Comparison of ENCODE assay signal across 21 cellular contexts in the genomic region with DNA sequence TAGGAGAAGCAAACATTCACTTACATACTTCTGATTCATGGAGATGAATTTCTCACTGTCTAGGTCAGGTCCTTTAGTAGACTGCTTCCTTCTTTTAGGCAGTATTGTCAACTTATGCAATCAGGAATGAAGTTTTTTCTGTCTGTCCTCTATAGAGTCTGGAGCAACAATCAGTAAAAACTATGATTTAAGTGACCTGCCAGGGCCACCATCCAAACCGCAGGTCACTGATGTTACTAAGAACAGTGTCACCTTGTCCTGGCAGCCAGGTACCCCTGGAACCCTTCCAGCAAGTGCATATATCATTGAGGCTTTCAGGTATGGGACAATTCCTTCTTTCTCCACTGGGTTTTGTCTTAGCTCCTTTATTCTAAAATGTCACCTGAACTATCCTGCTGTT.
A peak's percentile ranks its signal among the peaks of the same experiment; 100 is the strongest.
DNase-seq lines count a peak whose midpoint lies in the region; ATAC-seq, FAIRE-seq and TF ChIP-seq lines count a peak whose summit lies in the region.
"Had no signal": no experiment of that assay in that cellular context is flagged by ENCODE, and none has a peak within 500 bp of the region (broad histone marks: within the 10 kb centered on the region; RNA-seq: fewer than 3 reads in every experiment).

No MANE protein-coding gene starts in this region.

- H3K4me1 ChIP-seq in left lung: no peaks in the 10 kb centered on the region

- no peaks in the 10 kb centered on the region for H3K27me3 Mint-ChIP-seq in activated naive CD8-positive, alpha-beta T cell treated with anti-CD3 and anti-CD28 coated beads for 36 hours

- no peaks in the 10 kb centered on the region for H3K9me3 ChIP-seq in left lung

- no peaks in the 10 kb centered on the region for H3K4me1 Mint-ChIP-seq in activated naive CD8-positive, alpha-beta T cell treated with anti-CD3 and anti-CD28 coated beads for 36 hours
- H3K4me1 Mint-ChIP-seq: CD14-positive monocyte had no signal

- peaks cover 3% of the 10 kb centered on the region for H3K9me3 Mint-ChIP-seq in activated naive CD8-positive, alpha-beta T cell treated with anti-CD3 and anti-CD28 coated beads for 36 hours
- H3K9me3 Mint-ChIP-seq: CD14-positive monocyte had no signal

- FAIRE-seq in bronchial epithelial cell (lab: Jason Lieb, UNC): no peak
- FAIRE-seq: G401.6, GM12892, H1, HTR-8/SVneo had no signal

- no peak overlapping the region for H3K27ac Mint-ChIP-seq in activated naive CD8-positive, alpha-beta T cell treated with anti-CD3 and anti-CD28 coated beads for 36 hours
- H3K27ac Mint-ChIP-seq: CD14-positive monocyte had no signal

- ATAC-seq in left lung: peak; percentile 32
- ATAC-seq in GM18520 (IDR thresholded peaks at IDR 0.05; ENCODE audit: unreplicated experiment): no peak
- ATAC-seq: Panc1 had no signal

- intact Hi-C loops in left lung (cut with DNase I): no loop called here

- H3K27me3 ChIP-seq in bronchial epithelial cell (ENCODE audit: control insufficient read depth, insufficient read depth, low read length) (no peaks in the 10 kb centered on the region), left lung (no peaks in the 10 kb centered on the region)

- no peaks in the 10 kb centered on the region for H3K36me3 Mint-ChIP-seq in activated naive CD8-positive, alpha-beta T cell treated with anti-CD3 and anti-CD28 coated beads for 36 hours
- H3K36me3 Mint-ChIP-seq: CD14-positive monocyte had no signal

- H3K4me3 Mint-ChIP-seq in activated naive CD8-positive, alpha-beta T cell treated with anti-CD3 and anti-CD28 coated beads for 36 hours: no peak overlapping the region
- H3K4me3 Mint-ChIP-seq: CD14-positive monocyte had no signal

- DNase-seq in DMS79 treated with DMSO at 0.1 percent for 48 hours (lab: John Stamatoyannopoulos, UW) (peak; percentile 5), DMS79 (lab: John Stamatoyannopoulos, UW) (no peak), MV-4-11 (lab: John Stamatoyannopoulos, UW) (peak; percentile 20), bronchial epithelial cell (ENCODE audit: low read depth) (peak; percentile 6), left lung (no peak), NOMO-1 (lab: John Stamatoyannopoulos, UW; ENCODE audit: unreplicated experiment in 2 of 2) (no peak)
- DNase-seq in activated naive CD8-positive, alpha-beta T cell treated with anti-CD3 and anti-CD28 coated beads for 36 hours: no peak
- DNase-seq: 8988T, AML-193, NCI-H1105 treated with DMSO at 0.1 percent for 48 hours, NCI-H2029 treated with DMSO at 0.1 percent for 48 hours, NCI-H2171 treated with DMSO at 0.1 percent for 48 hours, NCI-H526 treated with DMSO at 0.1 percent for 48 hours had no signal

- H3K36me3 ChIP-seq in bronchial epithelial cell (ENCODE audit: control insufficient read depth, insufficient read depth, low read length): no peaks in the 10 kb centered on the region
- H3K36me3 ChIP-seq in left lung: no peaks in the 10 kb centered on the region

- H3K4me3 ChIP-seq in bronchial epithelial cell (ENCODE audit: low read depth, low read length) (no peak overlapping the region), left lung (no peak overlapping the region)

- TF ChIP-seq CTCF in bronchial epithelial cell (IDR thresholded peaks at IDR 0.05; ENCODE audit: insufficient read depth, low read length, severe bottlenecking) (no peak), left lung (IDR thresholded peaks at IDR 0.05) (no peak)

- no peak overlapping the region for H3K27ac ChIP-seq in left lung
- H3K27ac ChIP-seq: KMS-11 had no signal

Comparison
In these comparisons a context has a peak if more than half of its experiments do, and no peak if none do; other contexts are left out.
1. DNase-seq: peak in DMS79 treated with DMSO at 0.1 percent for 48 hours (single experiment), MV-4-11 (single experiment) and bronchial epithelial cell (single experiment); none in DMS79 (single experiment), left lung (0 of 2), activated naive CD8-positive, alpha-beta T cell treated with anti-CD3 and anti-CD28 coated beads for 36 hours (single experiment) and NOMO-1 (0 of 2).